In genomic region chr10:87868277-87868676, GRCh38 we compare ENCODE assay signal across 10 cellular contexts. TPM values are rescaled to one million over a fixed set of nuclear protein-coding genes. Genes with fewer than 3 reads are reported as not detected.
DNase-seq lines count a peak whose midpoint lies in the region; ATAC-seq, FAIRE-seq and TF ChIP-seq lines count a peak whose summit lies in the region.
"Had no signal": no experiment of that assay in that cellular context is flagged by ENCODE, and none has a peak within 500 bp of the region (broad histone marks: within the 10 kb centered on the region; RNA-seq: fewer than 3 reads in every experiment).

No MANE protein-coding gene starts in this region.

- no peak for TF ChIP-seq EP300 in K562 (IDR thresholded peaks at IDR 0.05; ENCODE audit: low read length)

- no peak for ATAC-seq in K562
- no peak for ATAC-seq in GM21367 (IDR thresholded peaks at IDR 0.05; ENCODE audit: unreplicated experiment)
- ATAC-seq in HG03571 (IDR thresholded peaks at IDR 0.05; ENCODE audit: unreplicated experiment): no peak

- no peaks in the 10 kb centered on the region for H3K9me1 ChIP-seq in K562 (ENCODE audit: control insufficient read depth, insufficient read depth, low read length)

- H3K36me3 ChIP-seq in right atrium auricular region (no peaks in the 10 kb centered on the region), K562 (ENCODE audit: control insufficient read depth, insufficient read depth, low read length) (peaks cover 2% of the 10 kb centered on the region; the same call in 1 of the 3 replicates)

- H3K27me3 ChIP-seq in right atrium auricular region (no peaks in the 10 kb centered on the region), K562 (ENCODE audit: control insufficient read depth in 2 of 2, insufficient read depth in 2 of 2, low read length in 2 of 2) (no peaks in the 10 kb centered on the region), mononuclear cell (ENCODE audit: insufficient read depth, low read length) (no peaks in the 10 kb centered on the region)

- H3K4me1 ChIP-seq in right atrium auricular region: peaks cover 0 to 33% of the 10 kb centered on the region in 2 donors
- peaks cover 0 to 2% of the 10 kb centered on the region in 2 experiments; a peak in 1 of 5 replicates for H3K4me1 ChIP-seq in K562 (replicated peaks in 1 of 2; ENCODE audit: control insufficient read depth in 2 of 2, insufficient read depth in 2 of 2, low read length in 2 of 2)
- H3K4me1 ChIP-seq in mononuclear cell (ENCODE audit: insufficient read depth, low read length): peaks cover 26% of the 10 kb centered on the region

- H3K4me3 ChIP-seq in right atrium auricular region (peak overlapping the region; percentile 73 to 87), K562 (peak overlapping the region; percentile 88), mononuclear cell (ENCODE audit: low read length) (peak overlapping the region; percentile 0)

- POLR2A ChIA-PET in K562 (lab: Yijun Ruan, JAX): no interaction called here

- peak overlapping the region; percentile 97 for H3K27ac ChIP-seq in right atrium auricular region
- H3K27ac ChIP-seq in K562 (ENCODE audit: extremely low read depth, low read depth, low read length): no peak overlapping the region; the same call in 1 of the 3 replicates

- WGBS in K562 (ENCODE audit: insufficient coverage, low coverage, missing lambda C conversion rate): 0% methylated on average over 1 of the region's 1 CpG

- TF ChIP-seq RAD21 in K562 (CRISPR knock-in tag; conservative IDR thresholded peaks at IDR 0.05 in 1 of 2, IDR thresholded peaks at IDR 0.05 in 1 of 2): no peak

- BruUV-seq in K562 (replicated peaks; lab: Mats Ljungman, UMichigan): no TSS peak

- FAIRE-seq in K562 (lab: Jason Lieb, UNC): no peak
- FAIRE-seq: TTC549 had no signal

- TF ChIP-seq CTCF in right atrium auricular region (IDR thresholded peaks at IDR 0.05): no peak
- no peak for TF ChIP-seq CTCF in K562 (IDR thresholded peaks at IDR 0.05 in 2 of 3, conservative IDR thresholded peaks at IDR 0.05 in 1 of 3; ENCODE audit: insufficient read depth in 2 of 3, low read depth in 1 of 3, low read length in 3 of 3)

- peaks cover 92% of the 10 kb centered on the region for H3K79me2 ChIP-seq in K562 (ENCODE audit: control insufficient read depth, insufficient read depth, low read length)

- no peak for TF ChIP-seq POLR2A in K562 (conservative IDR thresholded peaks at IDR 0.05)

- H3K9ac ChIP-seq in K562 (ENCODE audit: insufficient read depth in 1 of 2, low read depth in 2 of 2, low read length in 2 of 2): peak overlapping the region in 1 of 2 experiments; percentile 67; a peak in 3 of 4 replicates

- in situ Hi-C loops in K562 (cut with MboI): loop anchor here (25.0 kb wide), 1 partner anchor 219 kb away; no protein-coding TSS in a partner anchor

- intact Hi-C loops in cardiac septum (cut with DNase I) (no loop called here), K562 (cut with micrococcal nuclease) (loop anchor here (5.0 kb wide), 1 partner anchor 59 kb away; no protein-coding TSS in a partner anchor)

- peaks cover 11% of the 10 kb centered on the region; the same call in 1 of the 2 replicates for H4K20me1 ChIP-seq in K562 (replicated peaks; ENCODE audit: control insufficient read depth, insufficient read depth, low read length)

- CTCF ChIA-PET in K562 (lab: Yijun Ruan, JAX; ENCODE audit: low intra/inter-chr PET ratio): interaction anchor here (0.6 kb wide), 1 partner anchor 918 kb away, joined by 3 read pairs; no protein-coding TSS in a partner anchor

- DNase-seq in right atrium auricular region (ENCODE audit: low spot score) (no peak), cardiac septum (ENCODE audit: low spot score) (no peak), K562 (ENCODE audit: extremely low read depth in 1 of 4, low spot score in 3 of 4) (no peak), NCI-H82 (lab: John Stamatoyannopoulos, UW) (no peak)
- DNase-seq in activated CD4-positive, CD25-positive, alpha-beta regulatory T cell treated with anti-CD3 and anti-CD28 coated beads, Interleukin-2, amount 50 U/mL, for 72 hours: no peak

- H3K9me3 ChIP-seq in right atrium auricular region (no peaks in the 10 kb centered on the region), K562 (replicated peaks; ENCODE audit: control insufficient read depth, insufficient read depth, low read depth, low read length) (no peaks in the 10 kb centered on the region), mononuclear cell (ENCODE audit: low read depth, low read length) (no peaks in the 10 kb centered on the region)

- H2AFZ ChIP-seq in K562 (ENCODE audit: low read depth, low read length): no peak overlapping the region

- H3K4me2 ChIP-seq in K562 (ENCODE audit: insufficient read depth, low read length): peak overlapping the region; percentile 9; the same call in 1 of the 2 replicates

TF ChIP-seq in K562, 482 proteins besides CTCF, POLR2A, EP300 and RAD21 (continues in another document):
- no peak for TF ChIP-seq CREBBP (IDR thresholded peaks at IDR 0.05; ENCODE audit: low read depth, low read length)

RNA-seq across cellular contexts. Expression of gene PTEN, which starts 4.9 kb away (rescaled TPM):
- 10 to 100 TPM; 46.5 to 55.9 TPM for total RNA-seq in right atrium auricular region
- 59.5 TPM for total RNA-seq in cardiac septum
- 26.5 and 143 TPM in 2 replicates for total RNA-seq in K562 (2011; cell fraction: chromatin; rRNA removed; ENCODE audit: low replicate concordance)
- total RNA-seq in K562 (2011; cell fraction: nucleolus; rRNA removed): 16.0 and 23.8 TPM in 2 replicates
- 61.3 and 94.4 TPM in 2 replicates for total RNA-seq in K562 (2011; cell fraction: nucleoplasm; rRNA removed)
- 16.9 and 22.2 TPM in 2 replicates for total RNA-seq in K562 (2014; rRNA removed)
- 56.9 and 58.5 TPM in 2 replicates for total RNA-seq in K562 (2014; rRNA removed; fragmentation: Illumina TruSeq; extraction: Trizol)
- 52.7 and 56.4 TPM in 2 replicates for total RNA-seq in K562 (2015; rRNA removed; fragmentation: Illumina TruSeq; extraction: Trizol)
- 25.0 and 28.4 TPM in 2 replicates for total RNA-seq in K562 (2021)
- polyA plus RNA-seq in K562 (2011; rRNA removed): 24.2 and 25.0 TPM in 2 replicates
- polyA plus RNA-seq in K562 (2011; cell fraction: cytosol; rRNA removed): 3.4 and 4.9 TPM in 2 replicates
- 12.9 and 20.9 TPM in 2 replicates for polyA plus RNA-seq in K562 (2011; cell fraction: nucleus; rRNA removed)
- 17.3 and 29.7 TPM in 2 replicates for polyA plus RNA-seq in K562 (2012)
- 15.6 and 15.7 TPM in 2 replicates for polyA plus RNA-seq in K562 (2014; fragmentation: Illumina TruSeq; extraction: Trizol)
- polyA plus RNA-seq in K562 (2014; fragmentation: Nextera tagmentation; extraction: Ambion mirVana): 10 to 100 TPM in 1 of 2 experiments, 1 to 10 TPM in 1; 8.4 to 12.8 TPM
- 13.1 and 18.5 TPM in 2 replicates for polyA plus RNA-seq in K562 (2014; rRNA removed)
- 78.7 and 109 TPM in 2 replicates for polyA minus RNA-seq in K562 (2011; rRNA and poly(A)+ RNA removed)
- polyA minus RNA-seq in K562 (2011; cell fraction: cytosol; rRNA and poly(A)+ RNA removed): 24.5 and 44.1 TPM in 2 replicates
- 54.4 and 127 TPM in 2 replicates for polyA minus RNA-seq in K562 (2011; cell fraction: nucleus; rRNA and poly(A)+ RNA removed)
- total RNA-seq in mononuclear cell: 171 TPM

RNA-seq across cellular contexts. Expression of gene KLLN, which starts 4.9 kb away (rescaled TPM):
- under 1 TPM; 0.28 to 0.56 TPM for total RNA-seq in right atrium auricular region
- 0.24 TPM for total RNA-seq in cardiac septum
- 0.42 and 0.51 TPM in 2 replicates for total RNA-seq in K562 (2011; cell fraction: chromatin; rRNA removed; ENCODE audit: low replicate concordance)
- 0.39 and 0.50 TPM in 2 replicates for total RNA-seq in K562 (2011; cell fraction: nucleolus; rRNA removed)
- total RNA-seq in K562 (2011; cell fraction: nucleoplasm; rRNA removed): 0.37 and 0.84 TPM in 2 replicates
- 0.09 and 0.41 TPM in 2 replicates for total RNA-seq in K562 (2014; rRNA removed)
- 0.22 and 0.29 TPM in 2 replicates for total RNA-seq in K562 (2014; rRNA removed; fragmentation: Illumina TruSeq; extraction: Trizol)
- 0.25 and 0.34 TPM in 2 replicates for total RNA-seq in K562 (2015; rRNA removed; fragmentation: Illumina TruSeq; extraction: Trizol)
- total RNA-seq in K562 (2021): 0.25 and 0.40 TPM in 2 replicates
- 0.07 and 0.08 TPM in 2 replicates for polyA plus RNA-seq in K562 (2011; rRNA removed)
- 0.10 and 0.12 TPM in 2 replicates for polyA plus RNA-seq in K562 (2011; cell fraction: cytosol; rRNA removed)
- 0.07 and 0.08 TPM in 2 replicates for polyA plus RNA-seq in K562 (2011; cell fraction: nucleus; rRNA removed)
- polyA plus RNA-seq in K562 (2012): 0.21 and 0.44 TPM in 2 replicates
- 0.22 and 0.29 TPM in 2 replicates for polyA plus RNA-seq in K562 (2014; fragmentation: Illumina TruSeq; extraction: Trizol)
- under 1 TPM; 0.29 to 0.35 TPM for polyA plus RNA-seq in K562 (2014; fragmentation: Nextera tagmentation; extraction: Ambion mirVana)
- polyA plus RNA-seq in K562 (2014; rRNA removed): 0.08 and 0.32 TPM in 2 replicates
- 0.18 and 0.24 TPM in 2 replicates for polyA minus RNA-seq in K562 (2011; rRNA and poly(A)+ RNA removed)
- polyA minus RNA-seq in K562 (2011; cell fraction: cytosol; rRNA and poly(A)+ RNA removed): not detected in 2 replicates
- 0.54 and 0.89 TPM in 2 replicates for polyA minus RNA-seq in K562 (2011; cell fraction: nucleus; rRNA and poly(A)+ RNA removed)
- 0.84 TPM for total RNA-seq in mononuclear cell
- total RNA-seq: Daoy had no signal

RNA-seq across cellular contexts. Expression of gene ATAD1, which starts 50.3 kb away (rescaled TPM):
- 10 to 100 TPM; 59.5 to 80.3 TPM for total RNA-seq in right atrium auricular region
- total RNA-seq in cardiac septum: 92.0 TPM
- total RNA-seq in K562 (2011; cell fraction: chromatin; rRNA removed; ENCODE audit: low replicate concordance): 26.9 and 67.3 TPM in 2 replicates
- 14.2 and 17.1 TPM in 2 replicates for total RNA-seq in K562 (2011; cell fraction: nucleolus; rRNA removed)
- 30.2 and 34.9 TPM in 2 replicates for total RNA-seq in K562 (2011; cell fraction: nucleoplasm; rRNA removed)
- 11.3 and 13.9 TPM in 2 replicates for total RNA-seq in K562 (2014; rRNA removed)
- total RNA-seq in K562 (2014; rRNA removed; fragmentation: Illumina TruSeq; extraction: Trizol): 33.8 and 42.0 TPM in 2 replicates
- 24.5 and 26.8 TPM in 2 replicates for total RNA-seq in K562 (2015; rRNA removed; fragmentation: Illumina TruSeq; extraction: Trizol)
- 28.9 and 33.2 TPM in 2 replicates for total RNA-seq in K562 (2021)
- 23.6 and 30.4 TPM in 2 replicates for polyA plus RNA-seq in K562 (2011; rRNA removed)
- 4.1 and 10.3 TPM in 2 replicates for polyA plus RNA-seq in K562 (2011; cell fraction: cytosol; rRNA removed)
- 5.6 and 8.9 TPM in 2 replicates for polyA plus RNA-seq in K562 (2011; cell fraction: nucleus; rRNA removed)
- 16.8 and 18.9 TPM in 2 replicates for polyA plus RNA-seq in K562 (2012)
- polyA plus RNA-seq in K562 (2014; fragmentation: Illumina TruSeq; extraction: Trizol): 21.6 and 26.8 TPM in 2 replicates
- polyA plus RNA-seq in K562 (2014; fragmentation: Nextera tagmentation; extraction: Ambion mirVana): 10 to 100 TPM; 27.3 to 31.0 TPM
- 16.9 and 18.9 TPM in 2 replicates for polyA plus RNA-seq in K562 (2014; rRNA removed)
- 39.5 and 40.0 TPM in 2 replicates for polyA minus RNA-seq in K562 (2011; rRNA and poly(A)+ RNA removed)
- polyA minus RNA-seq in K562 (2011; cell fraction: cytosol; rRNA and poly(A)+ RNA removed): 12.5 and 15.4 TPM in 2 replicates
- polyA minus RNA-seq in K562 (2011; cell fraction: nucleus; rRNA and poly(A)+ RNA removed): 9.7 and 16.1 TPM in 2 replicates
- total RNA-seq in mononuclear cell: 63.8 TPM

Comparison
In these comparisons a context has a peak if more than half of its experiments do, and no peak if none do; other contexts are left out.
1. H3K4me3 ChIP-seq: peak in every context shown above with its lines; median percentile 88 in K562; 80 in right atrium auricular region; 0 in mononuclear cell.